In the genomic region with DNA sequence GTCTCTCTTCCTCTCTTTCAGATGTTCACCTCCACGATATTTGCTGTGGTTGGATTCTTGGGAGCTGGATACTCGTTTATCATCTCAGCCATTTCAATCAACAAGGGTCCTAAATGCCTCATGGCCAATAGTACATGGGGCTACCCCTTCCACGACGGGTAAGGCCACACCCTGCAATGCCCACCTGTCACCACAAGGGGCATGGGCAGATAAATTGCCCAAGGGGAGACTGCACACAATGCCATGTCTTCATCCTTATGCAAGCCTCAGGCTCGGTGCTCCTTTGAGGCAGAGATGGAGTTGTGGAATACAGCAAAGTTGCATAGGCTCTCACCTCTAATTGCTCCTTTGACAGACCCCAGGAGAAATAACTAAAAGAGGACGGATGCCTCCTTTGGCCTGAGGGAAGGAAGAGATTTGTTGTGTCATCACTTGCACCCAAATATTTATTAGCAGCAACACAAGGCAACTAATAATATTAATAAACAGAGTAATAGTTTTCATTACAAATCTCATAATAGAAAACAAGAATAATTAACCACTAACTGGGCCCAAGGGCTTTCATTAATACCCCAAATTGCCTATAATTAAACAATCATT, we compare ENCODE assay signal across 10 cellular contexts. TPM values are rescaled to one million over a fixed set of nuclear protein-coding genes. Genes with fewer than 3 reads are reported as not detected.
A peak's percentile ranks its signal among the peaks of the same experiment; 100 is the strongest.
DNase-seq lines count a peak whose midpoint lies in the region; ATAC-seq and TF ChIP-seq lines count a peak whose summit lies in the region.
"Had no signal": no experiment of that assay in that cellular context is flagged by ENCODE, and none has a peak within 500 bp of the region (broad histone marks: within the 10 kb centered on the region; RNA-seq: fewer than 3 reads in every experiment).

No MANE protein-coding gene starts in this region.

- no peak overlapping the region for H3K4me3 Mint-ChIP-seq in HFFc6
- H3K4me3 Mint-ChIP-seq in activated T-helper 1 cell treated with anti-CD3 and anti-CD28 coated beads, Interleukin-12 subunit alpha, Interleukin-12 subunit beta, Interleukin-2, Interleukin-4 antibody, amounts not matched to agents 30 ng/mL and 10 ng/mL and 1 ng/mL, durations not matched to agents 14 hours and 24 hours and 36 hours: no peak overlapping the region
- H3K4me3 Mint-ChIP-seq: activated naive CD8-positive, alpha-beta T cell had no signal

- H3K27me3 Mint-ChIP-seq in HFFc6 (ENCODE audit: insufficient read depth): peaks cover 3% of the 10 kb centered on the region; the same call in 1 of the 2 replicates
- H3K27me3 Mint-ChIP-seq in activated T-helper 1 cell treated with anti-CD3 and anti-CD28 coated beads, Interleukin-12 subunit alpha, Interleukin-12 subunit beta, Interleukin-2, Interleukin-4 antibody, amounts not matched to agents 30 ng/mL and 10 ng/mL and 1 ng/mL, durations not matched to agents 14 hours and 24 hours and 36 hours (ENCODE audit: insufficient read depth): peaks cover 12% of the 10 kb centered on the region

- no peak overlapping the region for H3K27ac ChIP-seq in upper lobe of left lung
- H3K27ac ChIP-seq: skin epidermis had no signal

- peaks cover 27% of the 10 kb centered on the region for H3K4me1 Mint-ChIP-seq in HFFc6 (ENCODE audit: low read depth)
- no peaks in the 10 kb centered on the region for H3K4me1 Mint-ChIP-seq in activated T-helper 1 cell treated with anti-CD3 and anti-CD28 coated beads, Interleukin-12 subunit alpha, Interleukin-12 subunit beta, Interleukin-2, Interleukin-4 antibody, amounts not matched to agents 30 ng/mL and 10 ng/mL and 1 ng/mL, durations not matched to agents 14 hours and 24 hours and 36 hours (ENCODE audit: low read depth)

- peak; percentile 75 for TF ChIP-seq CTCF in HFFc6 (IDR thresholded peaks at IDR 0.05)
- peak; percentile 56 for TF ChIP-seq CTCF in epithelial cell of proximal tubule (conservative IDR thresholded peaks at IDR 0.05; ENCODE audit: low read depth, low read length)
- TF ChIP-seq CTCF in upper lobe of left lung (IDR thresholded peaks at IDR 0.05): peak in 4 of 6 experiments; percentile 24 to 41 (median 26)

- no peak overlapping the region for H3K27ac Mint-ChIP-seq in HFFc6
- no peak overlapping the region for H3K27ac Mint-ChIP-seq in activated T-helper 1 cell treated with anti-CD3 and anti-CD28 coated beads, Interleukin-12 subunit alpha, Interleukin-12 subunit beta, Interleukin-2, Interleukin-4 antibody, amounts not matched to agents 30 ng/mL and 10 ng/mL and 1 ng/mL, durations not matched to agents 14 hours and 24 hours and 36 hours
- H3K27ac Mint-ChIP-seq: activated naive CD8-positive, alpha-beta T cell had no signal

- DNase-seq in activated CD4-positive, alpha-beta T cell treated with anti-CD3 and anti-CD28 coated beads for 48 hours: peak; percentile 65
- DNase-seq in activated CD4-positive, alpha-beta T cell treated with anti-CD3 and anti-CD28 coated beads for 1 hour: no peak
- DNase-seq in HFFc6 (no peak), RPMI7951 (ENCODE audit: low read depth) (peak; percentile 40), epithelial cell of proximal tubule (ENCODE audit: low read depth) (no peak), upper lobe of left lung (no peak), inferior parietal cortex (ENCODE audit: extremely low spot score) (no peak)
- no peak for DNase-seq in activated T-helper 1 cell treated with anti-CD3 and anti-CD28 coated beads, Interleukin-12 subunit alpha, Interleukin-12 subunit beta, Interleukin-2, Interleukin-4 antibody, amounts not matched to agents 30 ng/mL and 10 ng/mL and 1 ng/mL, durations not matched to agents 14 hours and 24 hours and 36 hours (ENCODE audit: low spot score)

- intact Hi-C loops in activated T-helper 1 cell treated with anti-CD3 and anti-CD28 coated beads, Interleukin-12 subunit alpha, Interleukin-12 subunit beta, Interleukin-2, Interleukin-4 antibody, amounts not matched to agents 30 ng/mL and 10 ng/mL and 1 ng/mL, durations not matched to agents 14 hours and 24 hours and 36 hours (cut with micrococcal nuclease): no loop called here

- no peak for ATAC-seq in upper lobe of left lung (ENCODE audit: low FRiP score in 2 of 2)

- H3K4me1 ChIP-seq in upper lobe of left lung: peaks cover 0 to 11% (median 5%) of the 10 kb centered on the region in 4 donors

- no peak for TF ChIP-seq EP300 in upper lobe of left lung (IDR thresholded peaks at IDR 0.05)

- no peaks in the 10 kb centered on the region for H3K27me3 ChIP-seq in upper lobe of left lung

- 76 to 78% methylated on average over 6 of the region's 6 CpGs for WGBS in upper lobe of left lung, 2 donors

- H3K9me3 Mint-ChIP-seq in HFFc6: no peaks in the 10 kb centered on the region; the same call in 1 of the 2 replicates
- H3K9me3 Mint-ChIP-seq in activated T-helper 1 cell treated with anti-CD3 and anti-CD28 coated beads, Interleukin-12 subunit alpha, Interleukin-12 subunit beta, Interleukin-2, Interleukin-4 antibody, amounts not matched to agents 30 ng/mL and 10 ng/mL and 1 ng/mL, durations not matched to agents 14 hours and 24 hours and 36 hours: no peaks in the 10 kb centered on the region

- H3K36me3 ChIP-seq in upper lobe of left lung: no peaks in the 10 kb centered on the region

- H3K4me3 ChIP-seq in epithelial cell of proximal tubule (ENCODE audit: low read depth, low read length) (no peak overlapping the region), upper lobe of left lung (no peak overlapping the region)
- H3K4me3 ChIP-seq: skin epidermis had no signal

- H3K9me3 ChIP-seq in upper lobe of left lung: no peaks in the 10 kb centered on the region

- no peak for TF ChIP-seq POLR2A in upper lobe of left lung (IDR thresholded peaks at IDR 0.05)

- no peaks in the 10 kb centered on the region; the same call in 1 of the 2 replicates for H3K36me3 Mint-ChIP-seq in HFFc6 (ENCODE audit: low read depth)
- H3K36me3 Mint-ChIP-seq in activated T-helper 1 cell treated with anti-CD3 and anti-CD28 coated beads, Interleukin-12 subunit alpha, Interleukin-12 subunit beta, Interleukin-2, Interleukin-4 antibody, amounts not matched to agents 30 ng/mL and 10 ng/mL and 1 ng/mL, durations not matched to agents 14 hours and 24 hours and 36 hours (ENCODE audit: low read depth): no peaks in the 10 kb centered on the region
- H3K36me3 Mint-ChIP-seq: activated naive CD8-positive, alpha-beta T cell had no signal

RNA-seq across cellular contexts. Expression of gene TM4SF4, which starts 13.2 kb away (rescaled TPM):
- 1 to 10 TPM in 1 of 6 experiments, under 1 TPM in 5; 0.25 to 1.3 (median 0.63) TPM for total RNA-seq in HFFc6 (2021; fragmentation: NEBNext Ultra II Directional; extraction: Animal tissue kit (Norgen Biotek cat#: 25700))
- total RNA-seq in RPMI7951 (2014; rRNA removed; shearing (Covaris generic)): not detected in 2 replicates
- total RNA-seq in epithelial cell of proximal tubule (0.29 and 1.2 TPM in 2 replicates), upper lobe of left lung (1 to 10 TPM in 4 of 6 donors, not detected in 2; 1.8 to 2.5 (median 2.2) TPM)
- not detected in 2 replicates for total RNA-seq in activated T-helper 1 cell treated with anti-CD3 and anti-CD28 coated beads, Interleukin-12 subunit alpha, Interleukin-12 subunit beta, Interleukin-2, Interleukin-4 antibody, amounts not matched to agents 30 ng/mL and 10 ng/mL and 1 ng/mL, durations not matched to agents 14 hours and 24 hours and 36 hours

Comparison
In these comparisons a context has a peak if more than half of its experiments do, and no peak if none do; other contexts are left out.
1. DNase-seq: peak in activated CD4-positive, alpha-beta T cell treated with anti-CD3 and anti-CD28 coated beads for 48 hours (single experiment) and RPMI7951 (single experiment); none in activated CD4-positive, alpha-beta T cell treated with anti-CD3 and anti-CD28 coated beads for 1 hour (single experiment), HFFc6 (single experiment), epithelial cell of proximal tubule (single experiment), upper lobe of left lung (0 of 2), inferior parietal cortex (single experiment) and activated T-helper 1 cell treated with anti-CD3 and anti-CD28 coated beads, Interleukin-12 subunit alpha, Interleukin-12 subunit beta, Interleukin-2, Interleukin-4 antibody, amounts not matched to agents 30 ng/mL and 10 ng/mL and 1 ng/mL, durations not matched to agents 14 hours and 24 hours and 36 hours (single experiment).
2. Peak in every context shown above with its lines, with median percentiles within 50 percentile points of each other: CTCF ChIP-seq.